Comparison of ENCODE assay signal across 21 cellular contexts in the genomic region with DNA sequence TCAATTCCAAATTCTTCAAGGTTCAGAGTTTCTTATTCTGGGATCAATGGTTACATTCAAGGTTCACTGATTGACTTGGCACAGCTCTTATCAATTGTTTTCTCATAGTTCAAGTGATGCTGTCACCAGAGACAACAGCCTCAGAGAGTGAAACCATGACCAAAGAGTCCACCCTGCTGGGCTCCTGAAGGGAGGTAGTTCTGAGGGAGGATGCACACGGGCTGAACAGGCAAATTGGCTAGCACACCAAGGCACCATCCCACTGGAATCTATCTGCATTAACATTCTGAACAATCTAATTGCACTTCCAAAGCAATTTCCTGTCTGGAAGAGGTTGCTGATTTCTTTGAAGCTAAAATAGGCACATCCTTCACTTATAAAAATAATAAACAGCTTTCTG. TPM values are rescaled to one million over a fixed set of nuclear protein-coding genes. Genes with fewer than 3 reads are reported as not detected.
DNase-seq lines count a peak whose midpoint lies in the region; ATAC-seq, FAIRE-seq and TF ChIP-seq lines count a peak whose summit lies in the region.
"Had no signal": no experiment of that assay in that cellular context is flagged by ENCODE, and none has a peak within 500 bp of the region (broad histone marks: within the 10 kb centered on the region; RNA-seq: fewer than 3 reads in every experiment).

No MANE protein-coding gene starts in this region.

- TF ChIP-seq RAD21 in SK-N-SH (IDR thresholded peaks at IDR 0.05; ENCODE audit: low read length) (no peak), GM12878 (IDR thresholded peaks at IDR 0.05; ENCODE audit: insufficient read depth, low read depth, low read length) (no peak)

- H3K27ac ChIP-seq in SK-N-SH (ENCODE audit: low read depth in 2 of 2, low read length in 1 of 2): no peak overlapping the region
- H3K27ac ChIP-seq in GM23338 (ENCODE audit: low read depth): no peak overlapping the region
- H3K27ac ChIP-seq in GM12878 (ENCODE audit: control insufficient read depth, insufficient read depth): no peak overlapping the region
- no peak overlapping the region for H3K27ac ChIP-seq in parathyroid adenoma
- H3K27ac ChIP-seq: 22Rv1 had no signal

- no TSS peak for BruUV-seq in GM12878 (replicated peaks; lab: Mats Ljungman, UMichigan)

- H3K9me2 ChIP-seq in SK-N-SH (no peaks in the 10 kb centered on the region), GM23338 (ENCODE audit: insufficient read depth) (no peaks in the 10 kb centered on the region)

- SMC1A ChIA-PET in GM12878 (lab: Charles Lee; ENCODE audit: uncharacterized antibody, unreplicated experiment): no interaction called here

- no peaks in the 10 kb centered on the region for H3K9me3 Mint-ChIP-seq in GM23338
- H3K9me3 Mint-ChIP-seq: CD8-positive, alpha-beta T cell had no signal

- RAD21 ChIA-PET in GM12878 (lab: Charles Lee; ENCODE audit: unreplicated experiment): interaction anchor here (0.5 to 0.6 kb wide), 2 partner anchors 44 to 429 kb away, joined by 3 to 4 read pairs; no protein-coding TSS in a partner anchor

- H3K4me1 ChIP-seq in SK-N-SH (ENCODE audit: control insufficient read depth in 1 of 2, insufficient read depth in 2 of 2, low read depth in 1 of 2, low read length in 1 of 2): no peaks in the 10 kb centered on the region
- no peaks in the 10 kb centered on the region for H3K4me1 ChIP-seq in GM23338 (ENCODE audit: insufficient read depth)
- H3K4me1 ChIP-seq in GM12878 (ENCODE audit: control insufficient read depth, insufficient read depth, low read length): no peaks in the 10 kb centered on the region
- peaks cover 2% of the 10 kb centered on the region for H3K4me1 ChIP-seq in parathyroid adenoma
- H3K4me1 ChIP-seq: HAP-1 had no signal

- CTCF ChIA-PET in SK-N-SH (lab: Yijun Ruan, JAX): interaction anchor here (1.0 kb wide), 1 partner anchor 16 kb away, joined by 3 read pairs; no protein-coding TSS in a partner anchor
- CTCF ChIA-PET in GM12878 (lab: Yijun Ruan, JAX): interaction anchor here (0.6 kb wide), 1 partner anchor 19 kb away, joined by 3 read pairs; no protein-coding TSS in a partner anchor

- no peak for TF ChIP-seq POLR2A in GM12878 (IDR thresholded peaks at IDR 0.05; ENCODE audit: low read depth, low read length)

- WGBS in SK-N-SH (ENCODE audit: low lambda C conversion rate): 0% methylated on average over 1 of the region's 1 CpG
- 0% methylated on average over 1 of the region's 1 CpG for WGBS in GM12878 (ENCODE audit: insufficient coverage, insufficient replicate concordance, low lambda C conversion rate, missing lambda C conversion rate)

- no peaks in the 10 kb centered on the region for H3K36me3 Mint-ChIP-seq in GM23338 (ENCODE audit: low read depth)
- H3K36me3 Mint-ChIP-seq: CD14-positive monocyte; CD8-positive, alpha-beta T cell had no signal

- H3K79me2 ChIP-seq in SK-N-SH (ENCODE audit: insufficient read depth): no peaks in the 10 kb centered on the region
- H3K79me2 ChIP-seq in GM23338 (replicated peaks; ENCODE audit: insufficient read depth): no peaks in the 10 kb centered on the region
- H3K79me2 ChIP-seq in GM12878 (ENCODE audit: control insufficient read depth, insufficient read depth, low read length): no peaks in the 10 kb centered on the region
- no peaks in the 10 kb centered on the region for H3K79me2 ChIP-seq in parathyroid adenoma

- H3K4me1 Mint-ChIP-seq in GM23338: peaks cover 11% of the 10 kb centered on the region
- H3K4me1 Mint-ChIP-seq: CD14-positive monocyte had no signal

- H3K9ac ChIP-seq in SK-N-SH (no peak overlapping the region), GM12878 (ENCODE audit: control insufficient read depth, insufficient read depth, low read length) (no peak overlapping the region), parathyroid adenoma (no peak overlapping the region)

- intact Hi-C loops in GM12878 (cut with micrococcal nuclease; ENCODE audit: unreplicated experiment): no loop called here

- no peak for TF ChIP-seq EP300 in SK-N-SH (IDR thresholded peaks at IDR 0.05; ENCODE audit: borderline replicate concordance in 1 of 2, low read depth in 1 of 2, low read length in 1 of 2)
- no peak for TF ChIP-seq EP300 in GM12878 (IDR thresholded peaks at IDR 0.05; ENCODE audit: borderline replicate concordance in 1 of 2, control insufficient read depth in 1 of 2, low read depth in 2 of 2, low read length in 2 of 2)

- POLR2A ChIA-PET in SK-N-SH (lab: Yijun Ruan, JAX) (no interaction called here), GM12878 (lab: Charles Lee) (no interaction called here)

- H2AFZ ChIP-seq in SK-N-SH (ENCODE audit: low read depth) (no peak overlapping the region), GM23338 (peak overlapping the region; percentile 20), GM12878 (ENCODE audit: control insufficient read depth, low read depth, low read length) (no peak overlapping the region), parathyroid adenoma (peak overlapping the region; percentile 22)

- no peak overlapping the region for H3K4me3 Mint-ChIP-seq in GM23338
- H3K4me3 Mint-ChIP-seq: CD14-positive monocyte; CD8-positive, alpha-beta T cell had no signal

- peaks cover 5% of the 10 kb centered on the region for H3K27me3 Mint-ChIP-seq in GM23338 (ENCODE audit: insufficient read depth, low read depth, poor library complexity)

- no peaks in the 10 kb centered on the region for H4K20me1 ChIP-seq in SK-N-SH (ENCODE audit: insufficient read depth)
- no peaks in the 10 kb centered on the region for H4K20me1 ChIP-seq in GM23338 (replicated peaks; ENCODE audit: insufficient read depth)
- no peaks in the 10 kb centered on the region for H4K20me1 ChIP-seq in GM12878 (ENCODE audit: control insufficient read depth, insufficient read depth)

- FAIRE-seq in GM12878 (lab: Jason Lieb, UNC): no peak
- FAIRE-seq: D721Med, G401.6, GM12892, HTR-8/SVneo had no signal

- H3K36me3 ChIP-seq in SK-N-SH (replicated peaks in 1 of 2; ENCODE audit: control insufficient read depth in 1 of 2, insufficient read depth in 2 of 2, low read length in 1 of 2) (no peaks in the 10 kb centered on the region), GM23338 (ENCODE audit: insufficient read depth) (no peaks in the 10 kb centered on the region), GM12878 (ENCODE audit: control insufficient read depth in 2 of 2, insufficient read depth in 2 of 2, low read length in 1 of 2) (no peaks in the 10 kb centered on the region), parathyroid adenoma (ENCODE audit: control insufficient read depth, insufficient read depth, low read length) (no peaks in the 10 kb centered on the region)
- H3K36me3 ChIP-seq: HAP-1 had no signal

- in situ Hi-C loops in GM12878 (cut with MboI): no loop called here

- H3K9me3 ChIP-seq in SK-N-SH (no peaks in the 10 kb centered on the region), GM12878 (replicated peaks; ENCODE audit: control insufficient read depth, insufficient read depth, low read length) (no peaks in the 10 kb centered on the region), parathyroid adenoma (ENCODE audit: control insufficient read depth, low read length) (no peaks in the 10 kb centered on the region)
- H3K9me3 ChIP-seq: HAP-1 had no signal

- no peaks in the 10 kb centered on the region for H3F3A ChIP-seq in SK-N-SH (replicated peaks; ENCODE audit: insufficient read depth)
- no peaks in the 10 kb centered on the region for H3F3A ChIP-seq in GM23338 (replicated peaks; ENCODE audit: low read depth)

- no peak overlapping the region for H3K4me2 ChIP-seq in SK-N-SH
- no peak overlapping the region for H3K4me2 ChIP-seq in GM23338
- no peak overlapping the region for H3K4me2 ChIP-seq in GM12878 (ENCODE audit: control insufficient read depth, insufficient read depth)
- no peak overlapping the region for H3K4me2 ChIP-seq in parathyroid adenoma (ENCODE audit: low read length)

- H3K4me3 ChIP-seq in SK-N-SH (ENCODE audit: low read depth in 2 of 2, low read length in 1 of 2): no peak overlapping the region
- H3K4me3 ChIP-seq in GM23338: no peak overlapping the region
- H3K4me3 ChIP-seq in GM12878: no peak overlapping the region
- no peak overlapping the region for H3K4me3 ChIP-seq in parathyroid adenoma (ENCODE audit: low read depth, low read length)
- H3K4me3 ChIP-seq: HAP-1 had no signal

- no peak overlapping the region for H3K27ac Mint-ChIP-seq in GM23338
- H3K27ac Mint-ChIP-seq: CD14-positive monocyte; CD8-positive, alpha-beta T cell had no signal

- no peaks in the 10 kb centered on the region for H3K27me3 ChIP-seq in SK-N-SH (ENCODE audit: insufficient read depth)
- H3K27me3 ChIP-seq in GM23338 (ENCODE audit: insufficient read depth): no peaks in the 10 kb centered on the region
- H3K27me3 ChIP-seq in GM12878 (replicated peaks in 1 of 2; ENCODE audit: control insufficient read depth in 2 of 2, insufficient read depth in 2 of 2, low read length in 1 of 2): no peaks in the 10 kb centered on the region; a peak in 2 of 4 replicates
- H3K27me3 ChIP-seq in parathyroid adenoma (ENCODE audit: control insufficient read depth, insufficient read depth, low read length): no peaks in the 10 kb centered on the region

- no peak for DNase-seq in SK-N-SH
- DNase-seq in GM23338 (ENCODE audit: low spot score): no peak
- no peak for DNase-seq in GM12878 (ENCODE audit: low read depth, low spot score)
- no peak for DNase-seq in putamen (ENCODE audit: low spot score)
- DNase-seq in SHP77 (lab: John Stamatoyannopoulos, UW): no peak
- DNase-seq: CD8-positive, alpha-beta T cell; COR-L47; DMS153; DMS79 treated with DMSO at 0.1 percent for 48 hours; EL; GOT3 had no signal

- no peak for TF ChIP-seq CTCF in SK-N-SH (IDR thresholded peaks at IDR 0.05)
- no peak for TF ChIP-seq CTCF in GM23338 (conservative IDR thresholded peaks at IDR 0.05; ENCODE audit: low read depth in 2 of 2)
- TF ChIP-seq CTCF in GM12878 (IDR thresholded peaks at IDR 0.05 in 2 of 3, conservative IDR thresholded peaks at IDR 0.05 in 1 of 3; ENCODE audit: control insufficient read depth in 2 of 3, extremely low read depth in 1 of 3, insufficient read depth in 1 of 3, low read depth in 3 of 3, low read length in 3 of 3): no peak
- no peak for TF ChIP-seq CTCF in parathyroid adenoma (IDR thresholded peaks at IDR 0.05)

- ATAC-seq in SK-N-SH treated with all-trans-retinoic acid at 6 μM for 48 hours (peak; percentile 40; the same call in 2 of the 3 replicates), GM23338 (no peak), GM12878 (peak; percentile 41; the same call in 2 of the 3 replicates), HG03045 (IDR thresholded peaks at IDR 0.05; ENCODE audit: unreplicated experiment) (no peak)
- ATAC-seq: CD8-positive, alpha-beta T cell had no signal

RNA-seq across cellular contexts. Expression of a gene that starts 16.6 kb away (rescaled TPM):
- polyA plus RNA-seq in SK-N-SH (2012; rRNA removed) (3.7 and 4.4 TPM in 2 replicates), GM23338 (2016; fragmentation: Nextera tagmentation; extraction: Ambion mirVana) (3.6 and 4.0 TPM in 2 replicates), GM12878 (2011; rRNA removed) (5.3 and 6.0 TPM in 2 replicates), GM12878 (2014; fragmentation: Illumina TruSeq; extraction: Trizol) (3.7 and 4.4 TPM in 2 replicates), GM12878 (2014; fragmentation: Nextera tagmentation; extraction: Ambion mirVana) (under 1 TPM; 0.37 to 0.60 TPM), GM12878 (2014; rRNA removed) (1.7 and 2.1 TPM in 2 replicates), GM12878 (2016; fragmentation: Nextera tagmentation; extraction: Ambion mirVana) (1 to 10 TPM; 3.1 to 3.3 TPM)
- 4.0 and 4.1 TPM in 2 replicates for polyA plus RNA-seq in SK-N-SH (2012; cell fraction: cytosol; rRNA removed)
- 6.2 and 7.7 TPM in 2 replicates for polyA plus RNA-seq in SK-N-SH (2012; cell fraction: nucleus; rRNA removed)
- total RNA-seq in GM23338 (2014; rRNA removed; shearing (Covaris generic)): 18.4 and 32.6 TPM in 2 replicates
- total RNA-seq in GM12878 (2013; cell fraction: nucleolus; rRNA removed): 7.7 and 9.2 TPM in 2 replicates
- total RNA-seq in GM12878 (2014; rRNA removed) (2.2 and 3.0 TPM in 2 replicates), GM12878 (2014; rRNA removed; fragmentation: Illumina TruSeq; extraction: Trizol) (4.2 and 4.6 TPM in 2 replicates), GM12878 (2021) (3.4 and 5.3 TPM in 2 replicates)
- polyA plus RNA-seq in GM12878 (2011; ENCODE audit: low read depth): 2.2 TPM
- polyA plus RNA-seq in GM12878 (2011; cell fraction: cytosol; rRNA removed): 2.2 and 2.9 TPM in 2 replicates
- polyA plus RNA-seq in GM12878 (2011; cell fraction: nucleus; rRNA removed): 8.0 and 14.1 TPM in 2 replicates
- 3.1 and 3.9 TPM in 2 replicates for polyA plus RNA-seq in GM12878 (2012)
- polyA minus RNA-seq in GM12878 (2011; rRNA and poly(A)+ RNA removed): 7.6 and 15.0 TPM in 2 replicates
- 2.1 and 3.7 TPM in 2 replicates for polyA minus RNA-seq in GM12878 (2011; cell fraction: cytosol; rRNA and poly(A)+ RNA removed)
- 19.2 and 29.5 TPM in 2 replicates for polyA minus RNA-seq in GM12878 (2011; cell fraction: nucleus; rRNA and poly(A)+ RNA removed)

Comparison
In these comparisons a context has a peak if more than half of its experiments do, and no peak if none do; other contexts are left out.
1. ATAC-seq: peak in SK-N-SH treated with all-trans-retinoic acid at 6 μM for 48 hours (single experiment) and GM12878 (single experiment); none in GM23338 (single experiment) and HG03045 (single experiment).
2. H2AFZ ChIP-seq: peak in GM23338 (single experiment) and parathyroid adenoma (single experiment); none in SK-N-SH (single experiment) and GM12878 (single experiment).